In genomic region chr7:154388412-154388811, GRCh38 we compare ENCODE assay signal across 19 cellular contexts.
"Had no signal": no experiment of that assay in that cellular context is flagged by ENCODE, and none has a peak within 500 bp of the region (broad histone marks: within the 10 kb centered on the region; RNA-seq: fewer than 3 reads in every experiment).

No MANE protein-coding gene starts in this region.

- DNase-seq: colonic mucosa; cortex of kidney; dorsolateral prefrontal cortex; effector CD4-positive, alpha-beta T cell; effector memory CD4-positive, alpha-beta T cell; foreskin keratinocyte; heart left ventricle; hypothalamus; left cardiac atrium; left lung; left ventricle myocardium superior; lower lobe of right lung; midbrain; naive thymus-derived CD4-positive, alpha-beta T cell had no signal

- H3K4me3 Mint-ChIP-seq: dendritic cell treated with granulocyte-macrophage colony-stimulating factor and Interleukin-4, amounts not matched to agents 40 ng/mL and 50 ng/mL, for 4 days; memory B cell; naive thymus-derived CD4-positive, alpha-beta T cell had no signal

- ATAC-seq: foreskin keratinocyte; gastroesophageal sphincter; heart left ventricle; left cardiac atrium; left lung; left ventricle myocardium superior; lower lobe of right lung; naive thymus-derived CD4-positive, alpha-beta T cell had no signal

- H3K9me3 ChIP-seq: colonic mucosa, esophagus muscularis mucosa, gastroesophageal sphincter, lower lobe of right lung had no signal

- H3K4me1 Mint-ChIP-seq: memory B cell; naive thymus-derived CD4-positive, alpha-beta T cell had no signal

- H3K27ac ChIP-seq: colonic mucosa, dorsolateral prefrontal cortex, esophagus muscularis mucosa, foreskin keratinocyte, gastroesophageal sphincter, heart left ventricle, hepatocyte, left lung, lower lobe of right lung had no signal

- H2AFZ ChIP-seq: hepatocyte had no signal

- H3K27me3 ChIP-seq: colonic mucosa, dorsolateral prefrontal cortex, esophagus muscularis mucosa, foreskin keratinocyte, heart left ventricle, hepatocyte, left lung had no signal

- H3K36me3 Mint-ChIP-seq: memory B cell; naive thymus-derived CD4-positive, alpha-beta T cell had no signal

- H3K4me1 ChIP-seq: colonic mucosa, foreskin keratinocyte, gastroesophageal sphincter, heart left ventricle, left lung, lower lobe of right lung had no signal

- H3K79me2 ChIP-seq: hepatocyte had no signal

- H3K27me3 Mint-ChIP-seq: dendritic cell treated with granulocyte-macrophage colony-stimulating factor and Interleukin-4, amounts not matched to agents 40 ng/mL and 50 ng/mL, for 4 days; memory B cell; naive thymus-derived CD4-positive, alpha-beta T cell had no signal

- H3K4me2 ChIP-seq: hepatocyte had no signal

- H3K27ac Mint-ChIP-seq: dendritic cell treated with granulocyte-macrophage colony-stimulating factor and Interleukin-4, amounts not matched to agents 40 ng/mL and 50 ng/mL, for 4 days; memory B cell; naive thymus-derived CD4-positive, alpha-beta T cell had no signal
